10 cellular contexts compared by ENCODE assay signal in the genomic region with DNA sequence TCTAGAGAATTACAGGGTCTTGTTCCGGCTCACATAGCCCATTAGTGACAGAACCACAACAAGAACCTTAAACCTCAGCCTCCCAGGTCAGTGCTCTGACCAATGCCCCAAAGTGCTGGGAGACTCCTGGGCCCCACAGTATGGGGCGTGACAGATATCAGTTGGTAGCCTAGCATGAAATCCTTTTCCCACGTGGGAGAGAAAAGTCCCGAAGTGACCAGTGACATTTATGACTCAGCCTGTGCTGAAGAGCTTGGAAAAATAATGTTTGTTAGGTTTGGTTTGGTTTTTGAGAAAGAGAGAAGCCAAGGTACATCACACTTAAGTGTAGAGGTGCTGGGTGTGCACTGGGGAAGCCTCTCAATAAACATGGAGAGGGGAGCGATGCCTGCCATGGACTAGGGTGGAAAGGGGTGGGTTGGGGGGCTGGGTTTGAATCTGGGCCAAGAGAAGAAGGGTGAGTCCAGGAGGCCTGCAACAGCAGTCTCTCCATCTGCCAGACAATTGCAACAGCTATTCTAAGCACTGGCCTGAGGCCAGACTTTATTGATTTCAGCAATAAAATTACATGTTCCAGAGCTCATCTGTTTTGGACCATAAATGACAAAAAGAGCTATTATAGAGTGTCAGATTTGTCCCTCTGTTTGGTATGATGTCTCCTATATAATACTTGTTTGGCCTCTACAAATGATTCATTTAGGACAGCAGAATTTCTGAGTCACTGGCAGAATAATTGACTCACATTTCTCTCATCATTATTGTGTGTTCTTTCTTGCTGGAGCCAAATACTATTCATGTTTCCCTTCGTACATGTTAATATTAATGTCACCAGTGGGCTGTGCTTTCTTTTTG. TPM values are rescaled to one million over a fixed set of nuclear protein-coding genes. Genes with fewer than 3 reads are reported as not detected.
A peak's percentile ranks its signal among the peaks of the same experiment; 100 is the strongest.
DNase-seq lines count a peak whose midpoint lies in the region; ATAC-seq, FAIRE-seq and TF ChIP-seq lines count a peak whose summit lies in the region.
"Had no signal": no experiment of that assay in that cellular context is flagged by ENCODE, and none has a peak within 500 bp of the region (broad histone marks: within the 10 kb centered on the region; RNA-seq: fewer than 3 reads in every experiment).

No MANE protein-coding gene starts in this region.

- ATAC-seq in pancreas, result peak; percentile 22 to 65 (median 36)

- no peak for FAIRE-seq in pancreas (lab: Jason Lieb, UNC)

- H3K27ac ChIP-seq in colonic mucosa (peak overlapping the region; percentile 2), pancreas (peak overlapping the region in 2 of 4 donors; percentile 76 to 84)

- H3K4me1 ChIP-seq in colonic mucosa (peaks cover 4% of the 10 kb centered on the region), pancreas (peaks cover 32 to 38% (median 38%) of the 10 kb centered on the region in 3 donors)

- H3K4me3 ChIP-seq in colonic mucosa, result no peak overlapping the region
- H3K4me3 ChIP-seq in pancreas, result no peak overlapping the region
- H3K4me3 ChIP-seq: upper lobe of left lung had no signal

- H3K9me3 ChIP-seq in colonic mucosa (no peaks in the 10 kb centered on the region), pancreas (no peaks in the 10 kb centered on the region)
- H3K9me3 ChIP-seq: upper lobe of left lung had no signal

- no peaks in the 10 kb centered on the region for H3K27me3 ChIP-seq in colonic mucosa
- H3K27me3 ChIP-seq in pancreas, result no peaks in the 10 kb centered on the region
- H3K27me3 ChIP-seq: upper lobe of left lung had no signal

- no peak for TF ChIP-seq CTCF in colonic mucosa (IDR thresholded peaks at IDR 0.05)
- TF ChIP-seq CTCF in pancreas (IDR thresholded peaks at IDR 0.05), result no peak

- WGBS in pancreas, 2 donors, result 32 to 35% methylated on average over 6 of the region's 6 CpGs

- H3K36me3 ChIP-seq in colonic mucosa, result no peaks in the 10 kb centered on the region
- H3K36me3 ChIP-seq in pancreas, result no peaks in the 10 kb centered on the region
- H3K36me3 ChIP-seq: upper lobe of left lung had no signal

- H3K9ac ChIP-seq in colonic mucosa (ENCODE audit: low read depth in 2 of 2, low read length in 2 of 2), result no peak overlapping the region

- intact Hi-C loops in colonic mucosa (cut with DNase I), result no loop called here
- intact Hi-C loops in pancreas (cut with DNase I), result no loop called here

- DNase-seq in DMS 273 treated with DMSO at 0.1 percent for 48 hours (lab: John Stamatoyannopoulos, UW) (peak; percentile 65), NCI-H2171 treated with DMSO at 0.1 percent for 48 hours (lab: John Stamatoyannopoulos, UW) (peak; percentile 83), colonic mucosa (no peak), pancreas (peak in 3 of 6 donors; percentile 42 to 55 (median 48)), SIG-M5 (lab: John Stamatoyannopoulos, UW) (no peak), HUDEP-2 (lab: John Stamatoyannopoulos, UW; ENCODE audit: unreplicated experiment in 76 of 76) (no peak)
- no peak for DNase-seq in activated CD4-positive, alpha-beta T cell treated with anti-CD3 and anti-CD28 coated beads for 48 hours
- no peak for DNase-seq in activated CD4-positive, alpha-beta T cell treated with anti-CD3 and anti-CD28 coated beads, Interleukin-2, amount 50 U/mL, for 4 hours
- DNase-seq: upper lobe of left lung had no signal

RNA-seq across cellular contexts. Expression of gene C2CD4A, which starts 43.4 kb away (rescaled TPM):
- 1 to 10 TPM; 2.4 to 3.7 TPM for total RNA-seq in colonic mucosa
- total RNA-seq in pancreas, result 10 to 100 TPM in 1 of 6 donors, 1 to 10 TPM in 5; 1.2 to 16.1 (median 2.7) TPM
- 1 to 10 TPM; 2.2 to 3.5 TPM for polyA plus RNA-seq in pancreas
- polyA plus RNA-seq: IgD-negative memory B cell had no signal

RNA-seq across cellular contexts. Expression of gene VPS13C, which starts 50.0 kb away (rescaled TPM):
- total RNA-seq in colonic mucosa, result 10 to 100 TPM; 33.9 to 56.5 TPM
- 10 to 100 TPM; 21.5 to 49.6 (median 31.0) TPM for total RNA-seq in pancreas
- polyA plus RNA-seq in pancreas, result 10 to 100 TPM in 1 of 2 donors, 1 to 10 TPM in 1; 8.8 to 20.1 TPM

RNA-seq across cellular contexts. Expression of gene C2CD4B, which starts 54.9 kb away (rescaled TPM):
- total RNA-seq in colonic mucosa (1 to 10 TPM; 2.6 to 5.4 TPM), pancreas (100 to 1,000 TPM in 1 of 6 donors, 10 to 100 TPM in 5; 26.4 to 167 (median 44.8) TPM)
- polyA plus RNA-seq in pancreas, result 10 to 100 TPM; 25.1 to 36.2 TPM
- polyA plus RNA-seq: IgD-negative memory B cell had no signal

Comparison
In these comparisons a context has a peak if more than half of its experiments do, and no peak if none do; other contexts are left out.
1. DNase-seq: peak in DMS 273 treated with DMSO at 0.1 percent for 48 hours (single experiment) and NCI-H2171 treated with DMSO at 0.1 percent for 48 hours (single experiment); none in colonic mucosa (single experiment), SIG-M5 (single experiment), activated CD4-positive, alpha-beta T cell treated with anti-CD3 and anti-CD28 coated beads for 48 hours (single experiment), activated CD4-positive, alpha-beta T cell treated with anti-CD3 and anti-CD28 coated beads, Interleukin-2, amount 50 U/mL, for 4 hours (0 of 2) and HUDEP-2 (0 of 76).
2. RNA of gene C2CD4B, which starts 54.9 kb away (total RNA-seq): 26.4 to 167 TPM in pancreas; 2.6 to 5.4 TPM in colonic mucosa; every median in the first group is over 4 times any median in the second.